In genomic region chr10:91257310-91257709, GRCh38 we compare ENCODE assay signal across 23 cellular contexts.
"Had no signal": no experiment of that assay in that cellular context is flagged by ENCODE, and none has a peak within 500 bp of the region (broad histone marks: within the 10 kb centered on the region; RNA-seq: fewer than 3 reads in every experiment).

No MANE protein-coding gene starts in this region.

- ATAC-seq: effector memory CD8-positive, alpha-beta T cell; foreskin keratinocyte; gastrocnemius medialis; gastroesophageal sphincter; heart left ventricle; heart right ventricle had no signal

- H3K9me3 ChIP-seq: colonic mucosa, esophagus muscularis mucosa, esophagus squamous epithelium, gastrocnemius medialis had no signal

- H3K27ac ChIP-seq: colonic mucosa, coronary artery, dorsolateral prefrontal cortex, epithelial cell of prostate, esophagus muscularis mucosa, esophagus squamous epithelium, foreskin keratinocyte, gastrocnemius medialis, gastroesophageal sphincter, heart left ventricle, heart right ventricle had no signal

- H3K4me1 ChIP-seq: colonic mucosa, esophagus muscularis mucosa, esophagus squamous epithelium, foreskin keratinocyte, gastrocnemius medialis, gastroesophageal sphincter had no signal

- DNase-seq: colonic mucosa; cortex of kidney; dermis blood vessel endothelial cell; dorsolateral prefrontal cortex; effector CD4-positive, alpha-beta T cell; effector CD8-positive, alpha-beta T cell; effector memory CD4-positive, alpha-beta T cell; effector memory CD8-positive, alpha-beta T cell; endodermal cell; erythroblast; esophagus squamous epithelium; foreskin fibroblast; foreskin keratinocyte; foreskin melanocyte; gastrocnemius medialis; glutamatergic neuron; head of caudate nucleus; heart left ventricle; heart right ventricle had no signal

- H3K36me3 ChIP-seq: colonic mucosa had no signal

- H3K27me3 ChIP-seq: colonic mucosa, dorsolateral prefrontal cortex, esophagus muscularis mucosa, esophagus squamous epithelium, foreskin keratinocyte, gastrocnemius medialis, gastroesophageal sphincter, heart left ventricle, heart right ventricle had no signal

- H3K4me3 ChIP-seq: colonic mucosa, coronary artery, dorsolateral prefrontal cortex, esophagus muscularis mucosa, esophagus squamous epithelium, gastrocnemius medialis, gastroesophageal sphincter, heart left ventricle, heart right ventricle had no signal
